15 cellular contexts compared by ENCODE assay signal in genomic region chr11:83493918-83494317, GRCh38.
DNase-seq lines count a peak whose midpoint lies in the region; ATAC-seq and TF ChIP-seq lines count a peak whose summit lies in the region.
"Had no signal": no experiment of that assay in that cellular context is flagged by ENCODE, and none has a peak within 500 bp of the region (broad histone marks: within the 10 kb centered on the region; RNA-seq: fewer than 3 reads in every experiment).

No MANE protein-coding gene starts in this region.

- peaks cover 19% of the 10 kb centered on the region for H3K79me2 ChIP-seq in neural cell (replicated peaks; ENCODE audit: insufficient read depth, low read length)

- no peak overlapping the region for H3K9ac ChIP-seq in neural cell (ENCODE audit: low read length)
- H3K9ac ChIP-seq: KMS-11 had no signal

- H3K36me3 ChIP-seq in neural cell (ENCODE audit: insufficient read depth, low read length), result no peaks in the 10 kb centered on the region
- H3K36me3 ChIP-seq: HAP-1, SJCRH30 had no signal

- no peak overlapping the region for H3K4me2 ChIP-seq in neural cell (ENCODE audit: low read length)
- H3K4me2 ChIP-seq: KMS-11 had no signal

- TF ChIP-seq RAD21 in neural cell (conservative IDR thresholded peaks at IDR 0.05), result peak; percentile 12

- ATAC-seq in HG02588 (IDR thresholded peaks at IDR 0.05; ENCODE audit: unreplicated experiment) (no peak), GM18517 (IDR thresholded peaks at IDR 0.05; ENCODE audit: unreplicated experiment) (no peak)
- ATAC-seq: PC-3 had no signal

- TF ChIP-seq CTCF in VCaP (conservative IDR thresholded peaks at IDR 0.05) (no peak), neural cell (IDR thresholded peaks at IDR 0.05; ENCODE audit: poor library complexity, severe bottlenecking) (no peak)

- no peaks in the 10 kb centered on the region for H3K27me3 ChIP-seq in neural cell (ENCODE audit: insufficient read depth, low read depth, low read length)
- H3K27me3 ChIP-seq: SJCRH30 had no signal

- no peaks in the 10 kb centered on the region for H3K9me3 ChIP-seq in neural cell (ENCODE audit: low read length)
- H3K9me3 ChIP-seq: Caco-2, HAP-1, SJCRH30 had no signal

- H3K27ac ChIP-seq in VCaP (peak overlapping the region; percentile 16), neural cell (ENCODE audit: low read length) (peak overlapping the region; percentile 25)
- H3K27ac ChIP-seq: KMS-11, SJCRH30 had no signal

- H2AFZ ChIP-seq in neural cell (ENCODE audit: low read depth, low read length), result no peak overlapping the region

- H3K4me3 ChIP-seq in neural cell (ENCODE audit: low read length), result no peak overlapping the region
- H3K4me3 ChIP-seq: HAP-1, SJCRH30 had no signal

- H3K9me2 ChIP-seq in neural cell (ENCODE audit: insufficient read depth, low read length), result no peaks in the 10 kb centered on the region

- DNase-seq in DMS153 treated with DMSO at 0.1 percent for 48 hours (lab: John Stamatoyannopoulos, UW; ENCODE audit: unreplicated experiment), result peak; percentile 67
- peak; percentile 69 to 93 for DNase-seq in NCI-H2081 (lab: John Stamatoyannopoulos, UW)
- no peak for DNase-seq in ureter (ENCODE audit: low spot score)
- DNase-seq: Caco-2, NCI-H1092 treated with DMSO at 0.1 percent for 48 hours, NCI-H187, NCI-H2171 treated with DMSO at 0.1 percent for 48 hours, PC-3, SJCRH30 had no signal

- no peaks in the 10 kb centered on the region for H4K20me1 ChIP-seq in neural cell (ENCODE audit: insufficient read depth)

- no peaks in the 10 kb centered on the region for H3F3A ChIP-seq in neural cell (ENCODE audit: insufficient read depth, low read length, poor library complexity, severe bottlenecking)

- peak; percentile 29 for TF ChIP-seq EP300 in neural cell (conservative IDR thresholded peaks at IDR 0.05; ENCODE audit: poor library complexity, severe bottlenecking)

TF ChIP-seq in neural cell, 6 proteins besides CTCF, POLR2A, EP300 and RAD21:
- TF ChIP-seq MXI1 (conservative IDR thresholded peaks at IDR 0.05; ENCODE audit: poor library complexity, severe bottlenecking) (no peak), EZH2 (IDR thresholded peaks at IDR 0.05; ENCODE audit: borderline replicate concordance, insufficient read depth, low read length, poor library complexity, severe bottlenecking) (no peak), REST (IDR thresholded peaks at IDR 0.05; ENCODE audit: borderline replicate concordance) (no peak), TAF1 (IDR thresholded peaks at IDR 0.05; ENCODE audit: low read depth) (no peak), SMC3 (conservative IDR thresholded peaks at IDR 0.05; ENCODE audit: poor library complexity) (no peak), POLR2AphosphoS5 (IDR thresholded peaks at IDR 0.05) (no peak)
